Comparison of ENCODE assay signal across 10 cellular contexts in the genomic region with DNA sequence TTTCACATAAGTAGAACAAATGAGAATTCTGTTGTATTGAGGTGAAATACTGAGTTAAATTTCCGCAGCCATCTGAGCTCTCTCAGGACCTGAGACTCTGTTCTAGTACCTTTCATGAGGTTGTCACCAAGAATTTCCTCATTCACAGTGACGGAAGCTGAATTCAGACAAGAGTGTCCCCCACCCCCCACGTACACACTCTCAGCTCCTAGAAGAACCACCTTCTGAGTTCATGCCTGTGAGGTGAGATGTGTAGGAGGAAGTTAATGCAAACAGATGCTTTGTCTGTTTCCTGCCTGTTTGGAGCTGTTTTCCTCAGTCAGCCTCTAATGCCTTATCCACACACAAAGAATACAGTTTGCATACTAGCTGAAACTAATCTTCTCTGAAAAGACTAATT. TPM values are rescaled to one million over a fixed set of nuclear protein-coding genes. Genes with fewer than 3 reads are reported as not detected.
DNase-seq lines count a peak whose midpoint lies in the region; ATAC-seq lines count a peak whose summit lies in the region.
"Had no signal": no experiment of that assay in that cellular context is flagged by ENCODE, and none has a peak within 500 bp of the region (broad histone marks: within the 10 kb centered on the region; RNA-seq: fewer than 3 reads in every experiment).

No MANE protein-coding gene starts in this region.

- no peaks in the 10 kb centered on the region for H3K27me3 Mint-ChIP-seq in CD4-positive, alpha-beta memory T cell
- no peaks in the 10 kb centered on the region for H3K27me3 Mint-ChIP-seq in activated naive CD4-positive, alpha-beta T cell treated with anti-CD3 and anti-CD28 coated beads for 36 hours (ENCODE audit: low read depth)

- no peaks in the 10 kb centered on the region for H3K9me3 ChIP-seq in CD4-positive, alpha-beta memory T cell (ENCODE audit: control insufficient read depth in 1 of 2, low read length in 2 of 2)
- H3K9me3 ChIP-seq: prostate gland had no signal

- intact Hi-C loops in CD4-positive, alpha-beta memory T cell (cut with micrococcal nuclease): loop anchor here (1.0 to 2.0 kb wide), 2 partner anchors 18 to 42 kb away; a partner anchor contains a TSS
- intact Hi-C loops in activated naive CD4-positive, alpha-beta T cell treated with anti-CD3 and anti-CD28 coated beads for 36 hours (cut with micrococcal nuclease): loop anchor here (1.0 to 10.0 kb wide), 6 partner anchors 19 to 1632 kb away; a partner anchor contains a TSS

- H3K4me3 Mint-ChIP-seq in CD4-positive, alpha-beta memory T cell: peak overlapping the region; percentile 15 to 70 (median 54)
- H3K4me3 Mint-ChIP-seq in activated naive CD4-positive, alpha-beta T cell treated with anti-CD3 and anti-CD28 coated beads for 36 hours: peak overlapping the region; percentile 56

- DNase-seq in CD4-positive, alpha-beta memory T cell: peak; percentile 72 to 91 (median 76)
- DNase-seq in UCSD-AML1 (lab: John Stamatoyannopoulos, UW; ENCODE audit: unreplicated experiment): peak; percentile 11
- DNase-seq in activated naive CD4-positive, alpha-beta T cell treated with anti-CD3 and anti-CD28 coated beads for 36 hours: peak; percentile 89
- DNase-seq in stimulated activated CD4-positive, alpha-beta T cell treated with anti-CD3 and anti-CD28 coated beads, Interleukin-12 subunit alpha, Interleukin-12 subunit beta, amount 100 ng/mL, for 48 hours (ENCODE audit: low read depth in 2 of 3, low spot score in 1 of 3): peak; percentile 53 to 73 (median 67)
- no peak for DNase-seq in C1 segment of cervical spinal cord (lab: John Stamatoyannopoulos, UW)
- no peak for DNase-seq in MV-4-11 (lab: John Stamatoyannopoulos, UW)
- DNase-seq in NCI-H510A treated with DMSO at 0.1 percent for 48 hours (lab: John Stamatoyannopoulos, UW): no peak

- H3K9me3 Mint-ChIP-seq in CD4-positive, alpha-beta memory T cell: no peaks in the 10 kb centered on the region
- H3K9me3 Mint-ChIP-seq in activated naive CD4-positive, alpha-beta T cell treated with anti-CD3 and anti-CD28 coated beads for 36 hours: no peaks in the 10 kb centered on the region

- peaks cover 1% of the 10 kb centered on the region for H3K36me3 ChIP-seq in CD4-positive, alpha-beta memory T cell (ENCODE audit: insufficient read depth, low read length)
- H3K36me3 ChIP-seq: prostate gland had no signal

- peaks cover 57% of the 10 kb centered on the region for H3K4me1 ChIP-seq in CD4-positive, alpha-beta memory T cell (ENCODE audit: insufficient read depth, low read length)
- H3K4me1 ChIP-seq: prostate gland had no signal

- peak overlapping the region; percentile 92 to 96 (median 94) for H3K27ac Mint-ChIP-seq in CD4-positive, alpha-beta memory T cell
- peak overlapping the region; percentile 97 for H3K27ac Mint-ChIP-seq in activated naive CD4-positive, alpha-beta T cell treated with anti-CD3 and anti-CD28 coated beads for 36 hours

- no peak overlapping the region for H3K4me3 ChIP-seq in CD4-positive, alpha-beta memory T cell (ENCODE audit: low read length in 2 of 2)
- H3K4me3 ChIP-seq: prostate gland had no signal

- peaks cover 43 to 68% (median 52%) of the 10 kb centered on the region in 4 donors for H3K4me1 Mint-ChIP-seq in CD4-positive, alpha-beta memory T cell
- H3K4me1 Mint-ChIP-seq in activated naive CD4-positive, alpha-beta T cell treated with anti-CD3 and anti-CD28 coated beads for 36 hours (ENCODE audit: low read depth): peaks cover 70% of the 10 kb centered on the region

- peak overlapping the region; percentile 71 for H3K27ac ChIP-seq in CD4-positive, alpha-beta memory T cell (ENCODE audit: low read depth, low read length)
- H3K27ac ChIP-seq: prostate gland had no signal

- H3K27me3 ChIP-seq in CD4-positive, alpha-beta memory T cell (ENCODE audit: insufficient read depth, low read length): no peaks in the 10 kb centered on the region

- no peak for ATAC-seq in GM18519 (IDR thresholded peaks at IDR 0.05; ENCODE audit: low FRiP score, unreplicated experiment)
- ATAC-seq: SK-N-SH treated with all-trans-retinoic acid at 6 μM for 48 hours had no signal

- CTCF ChIA-PET in CD4-positive, alpha-beta memory T cell (lab: Charles Lee; ENCODE audit: partially characterized antibody): interaction anchor here (1.0 to 2.5 kb wide), 8 partner anchors 8 to 109 kb away, joined by 3 to 16 read pairs (median 4); a partner anchor contains a TSS
- CTCF ChIA-PET in activated naive CD4-positive, alpha-beta T cell treated with anti-CD3 and anti-CD28 coated beads for 36 hours (lab: Charles Lee): interaction anchor here (1.4 to 2.2 kb wide), 3 partner anchors 9 to 80 kb away, joined by 5 to 15 read pairs (median 12); a partner anchor contains a TSS

- POLR2A ChIA-PET in CD4-positive, alpha-beta memory T cell (lab: Charles Lee; ENCODE audit: partially characterized antibody): interaction anchor here (0.7 to 10.9 kb wide), 19 partner anchors 9 to 284 kb away, joined by 3 to 236 read pairs (median 6); a partner anchor contains a TSS

- peaks cover 14 to 43% of the 10 kb centered on the region in 2 donors for H3K36me3 Mint-ChIP-seq in CD4-positive, alpha-beta memory T cell
- H3K36me3 Mint-ChIP-seq in activated naive CD4-positive, alpha-beta T cell treated with anti-CD3 and anti-CD28 coated beads for 36 hours (ENCODE audit: low read depth): peaks cover 50% of the 10 kb centered on the region

RNA-seq across cellular contexts. Expression of a gene that starts 18.2 kb away (rescaled TPM):
- 100 to 1,000 TPM; 143 to 153 TPM for total RNA-seq in CD4-positive, alpha-beta memory T cell
- polyA plus RNA-seq in CD4-positive, alpha-beta memory T cell: 1 to 10 TPM; 2.3 to 3.0 TPM
- 100 to 1,000 TPM; 128 to 133 TPM for total RNA-seq in activated naive CD4-positive, alpha-beta T cell treated with anti-CD3 and anti-CD28 coated beads for 36 hours

Comparison
In these comparisons a context has a peak if more than half of its experiments do, and no peak if none do; other contexts are left out.
1. DNase-seq: peak in CD4-positive, alpha-beta memory T cell (5 of 5), UCSD-AML1 (single experiment), activated naive CD4-positive, alpha-beta T cell treated with anti-CD3 and anti-CD28 coated beads for 36 hours (single experiment) and stimulated activated CD4-positive, alpha-beta T cell treated with anti-CD3 and anti-CD28 coated beads, Interleukin-12 subunit alpha, Interleukin-12 subunit beta, amount 100 ng/mL, for 48 hours (3 of 3); none in C1 segment of cervical spinal cord (0 of 14), MV-4-11 (single experiment) and NCI-H510A treated with DMSO at 0.1 percent for 48 hours (single experiment).